1 cellular context compared by ENCODE assay signal in the genomic region with DNA sequence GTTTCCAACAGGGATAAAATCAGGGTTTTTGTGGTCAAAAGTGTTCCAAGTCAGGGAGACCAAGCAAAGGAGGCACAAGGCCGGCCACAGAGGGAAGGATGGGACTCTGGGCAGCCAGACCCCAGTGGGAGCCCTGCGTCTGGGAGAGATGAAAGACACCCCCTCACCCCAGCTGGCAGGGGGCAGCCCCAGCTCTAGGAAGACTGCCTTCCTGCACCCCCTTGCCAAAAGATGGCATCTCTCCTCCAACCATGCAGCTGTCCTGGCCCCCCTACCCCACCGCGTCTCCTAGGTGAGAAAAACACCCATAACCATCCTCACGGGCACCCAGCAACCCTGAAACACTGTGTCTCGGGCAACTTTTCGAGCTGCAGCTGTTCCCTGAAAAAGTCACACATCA.
TF ChIP-seq lines count a peak whose summit lies in the region.

No MANE protein-coding gene starts in this region.

TF ChIP-seq in IMR-90, 13 proteins besides CTCF, POLR2A, EP300 and RAD21:
- TF ChIP-seq FOS (IDR thresholded peaks at IDR 0.05; ENCODE audit: low read depth, low read length) (no peak), MXI1 (IDR thresholded peaks at IDR 0.05; ENCODE audit: borderline replicate concordance, low read depth, low read length) (no peak), RCOR1 (IDR thresholded peaks at IDR 0.05; ENCODE audit: insufficient replicate concordance, low read length) (no peak), CEBPB (IDR thresholded peaks at IDR 0.05; ENCODE audit: low read depth, low read length) (no peak), RFX5 (IDR thresholded peaks at IDR 0.05; ENCODE audit: low read depth, low read length) (no peak), MAFK (IDR thresholded peaks at IDR 0.05; ENCODE audit: low read depth, low read length) (no peak), BHLHE40 (IDR thresholded peaks at IDR 0.05; ENCODE audit: low read depth, low read length) (no peak), CHD1 (IDR thresholded peaks at IDR 0.05; ENCODE audit: low read depth, low read length) (no peak), NFE2L2 (IDR thresholded peaks at IDR 0.05; ENCODE audit: low read depth, low read length) (no peak), MAZ (IDR thresholded peaks at IDR 0.05; ENCODE audit: borderline replicate concordance, low read depth, low read length) (no peak)
- TF ChIP-seq, protein P1, sequence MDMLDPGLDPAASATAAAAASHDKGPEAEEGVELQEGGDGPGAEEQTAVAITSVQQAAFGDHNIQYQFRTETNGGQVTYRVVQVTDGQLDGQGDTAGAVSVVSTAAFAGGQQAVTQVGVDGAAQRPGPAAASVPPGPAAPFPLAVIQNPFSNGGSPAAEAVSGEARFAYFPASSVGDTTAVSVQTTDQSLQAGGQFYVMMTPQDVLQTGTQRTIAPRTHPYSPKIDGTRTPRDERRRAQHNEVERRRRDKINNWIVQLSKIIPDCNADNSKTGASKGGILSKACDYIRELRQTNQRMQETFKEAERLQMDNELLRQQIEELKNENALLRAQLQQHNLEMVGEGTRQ (IDR thresholded peaks at IDR 0.05; ENCODE audit: low read depth, low read length), result no peak
TF ChIP-seq in IMR-90: peak in this region for 0.
